In genomic region chr9:1154739-1155138, GRCh38 we compare ENCODE assay signal across 32 cellular contexts.
"Had no signal": no experiment of that assay in that cellular context is flagged by ENCODE, and none has a peak within 500 bp of the region (broad histone marks: within the 10 kb centered on the region; RNA-seq: fewer than 3 reads in every experiment).

No MANE protein-coding gene starts in this region.

- ATAC-seq: activated CD4-positive, alpha-beta T cell treated with anti-CD3 and anti-CD28 coated beads for 36 hours; activated CD4-positive, CD25-positive, alpha-beta regulatory T cell treated with anti-CD3 and anti-CD28 coated beads, Interleukin-2, amount 50 U/mL, for 24 hours; activated CD8-positive, alpha-beta T cell treated with anti-CD3 and anti-CD28 coated beads for 36 hours; activated naive CD4-positive, alpha-beta T cell treated with anti-CD3 and anti-CD28 coated beads, Interleukin-2, amount 50 U/mL, for 72 hours; activated T-cell treated with anti-CD3 and anti-CD28 coated beads, Interleukin-2, amount 50 U/mL, for 4 hours; activated T-cell treated with anti-CD3 and anti-CD28 coated beads, Interleukin-2, amount 50 U/mL, for 72 hours; activated T-helper 17 cell treated with anti-CD3 and anti-CD28 coated beads, Interleukin-2, amount 50 U/mL, for 72 hours; WTC11 had no signal

- H3K27me3 ChIP-seq: adrenal gland had no signal

- H3K4me1 ChIP-seq: adrenal gland had no signal

- DNase-seq: activated CD4-positive, alpha-beta memory T cell treated with anti-CD3 and anti-CD28 coated beads for 36 hours; activated CD4-positive, alpha-beta T cell treated with anti-CD3 and anti-CD28 coated beads for 1 hour; activated CD4-positive, alpha-beta T cell treated with anti-CD3 and anti-CD28 coated beads for 36 hours; activated CD4-positive, alpha-beta T cell treated with anti-CD3 and anti-CD28 coated beads, Interleukin-2, amount 10 ng/mL, durations not matched to agents 24 days and 14 days; activated CD4-positive, alpha-beta T cell treated with anti-CD3 and anti-CD28 coated beads, Interleukin-2, amount 50 U/mL, for 1 hour; activated CD4-positive, alpha-beta T cell treated with anti-CD3 and anti-CD28 coated beads, Interleukin-2, amount 50 U/mL, for 4 hours; activated CD4-positive, CD25-positive, alpha-beta regulatory T cell; activated CD8-positive, alpha-beta memory T cell treated with anti-CD3 and anti-CD28 coated beads, Interleukin-2, amount 50 U/mL, for 4 hours; activated CD8-positive, alpha-beta T cell treated with anti-CD3 and anti-CD28 coated beads for 36 hours; activated effector memory CD4-positive, alpha-beta T cell treated with anti-CD3 and anti-CD28 coated beads, Interleukin-2, amount 50 U/mL, for 16 hours; activated gamma-delta T cell treated with Interleukin-2 at 50 U/mL for 16 hours; activated naive CD4-positive, alpha-beta T cell; activated naive CD4-positive, alpha-beta T cell treated with anti-CD3 and anti-CD28 coated beads for 36 hours; activated naive CD4-positive, alpha-beta T cell treated with anti-CD3 and anti-CD28 coated beads, Interleukin-2, amount 50 U/mL, for 16 hours; activated naive CD8-positive, alpha-beta T cell treated with anti-CD3 and anti-CD28 coated beads for 36 hours; activated T-cell treated with anti-CD3 and anti-CD28 coated beads for 4 hours; activated T-cell treated with anti-CD3 and anti-CD28 coated beads, Interleukin-2, amount 50 U/mL, for 1 hour; activated T-cell treated with anti-CD3 and anti-CD28 coated beads, Interleukin-2, amount 50 U/mL, for 4 hours; activated T-cell treated with anti-CD3 and anti-CD28 coated beads, Interleukin-2, amount 50 U/mL, for 72 hours; adrenal gland; amniotic stem cell; aorta; central memory CD4-positive, alpha-beta T cell; T-helper 1 cell; T-helper 2 cell; T-helper 9 cell; WERI-Rb-1 had no signal

- H3K9me3 ChIP-seq: adrenal gland had no signal

- H3K36me3 ChIP-seq: adrenal gland, WERI-Rb-1 had no signal

- H3K27ac ChIP-seq: adrenal gland, coronary artery, WERI-Rb-1 had no signal

- H3K4me3 ChIP-seq: adrenal gland, coronary artery had no signal
